Comparison of ENCODE assay signal across 8 cellular contexts in the genomic region with DNA sequence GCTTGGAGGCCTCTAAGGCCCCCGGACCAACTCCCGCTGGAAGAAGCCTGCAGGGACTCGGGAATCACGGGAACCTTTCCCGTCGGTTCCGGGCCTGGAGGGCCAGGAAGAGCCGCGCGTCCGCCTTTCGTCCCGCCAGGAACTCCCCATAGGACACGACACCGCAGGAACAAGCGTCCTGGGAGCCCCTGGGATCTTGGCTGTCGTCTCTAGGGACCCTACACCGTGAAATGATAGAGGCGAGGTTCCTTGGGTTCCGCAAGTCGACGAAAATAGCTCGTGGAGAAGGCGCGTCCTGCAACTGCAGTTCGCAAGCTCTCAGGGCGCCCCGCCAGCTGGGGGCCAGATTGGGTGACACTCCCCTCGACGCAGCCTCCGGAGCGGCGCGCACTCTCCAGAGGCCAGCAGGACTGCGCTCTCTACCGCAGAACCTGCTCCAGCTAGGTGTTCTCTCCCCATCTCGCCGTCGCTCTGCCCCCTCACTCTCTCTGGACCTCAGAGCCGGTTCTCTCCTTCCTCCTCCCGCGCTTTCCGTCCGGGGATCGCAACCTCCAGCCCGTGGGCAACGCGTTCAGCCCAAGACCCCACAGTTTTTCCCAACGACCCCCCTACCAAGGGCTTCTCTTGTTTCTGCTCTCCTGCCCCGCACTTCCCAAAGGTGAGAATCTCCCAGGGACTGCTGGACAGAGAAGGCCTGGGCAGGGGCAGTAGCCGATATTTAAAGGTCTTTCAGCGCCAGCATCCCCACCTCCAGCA. TPM values are rescaled to one million over a fixed set of nuclear protein-coding genes. Genes with fewer than 3 reads are reported as not detected.
DNase-seq lines count a peak whose midpoint lies in the region; ATAC-seq and TF ChIP-seq lines count a peak whose summit lies in the region.

No MANE protein-coding gene starts in this region.

- no peak overlapping the region for H2AK5ac ChIP-seq in trophoblast cell (ENCODE audit: low read length)

- H3K79me1 ChIP-seq in trophoblast cell (ENCODE audit: low read length) = peaks cover 39% of the 10 kb centered on the region

- peak overlapping the region; percentile 33 for H4K91ac ChIP-seq in trophoblast cell (ENCODE audit: low read depth, low read length)

- H4K12ac ChIP-seq in trophoblast cell (ENCODE audit: low read depth, low read length) = peak overlapping the region; percentile 2

- in situ Hi-C loops in Panc1 (cut with HindIII; ENCODE audit: low pct_unique_long_range_greater_than_20kb, low sequenced_read_pairs) = no loop called here

- peak overlapping the region; percentile 86 for H3K4me2 ChIP-seq in trophoblast cell (ENCODE audit: low read length)

- no peak overlapping the region for H3K23ac ChIP-seq in trophoblast cell (ENCODE audit: low read length)

- H3K4me1 ChIP-seq in Panc1 (ENCODE audit: control insufficient read depth, insufficient read depth, low read length) = 0 out of 2 replicates have a peak, but pooled peaks cover 3% of the 10 kb centered on the region
- H3K4me1 ChIP-seq in trophoblast cell (ENCODE audit: control insufficient read depth in 1 of 2, insufficient read depth in 2 of 2, low read length in 2 of 2) = peaks cover 11 to 28% of the 10 kb centered on the region in 2 experiments

- no peak for TF ChIP-seq CTCF in Panc1 (IDR thresholded peaks at IDR 0.05)
- TF ChIP-seq CTCF in fibroblast of pulmonary artery (IDR thresholded peaks at IDR 0.05; ENCODE audit: low read length, missing control alignments) = no peak

- WGBS in trophoblast cell (ENCODE audit: extremely low coverage, insufficient coverage, insufficient read length) = no CpG with 5 or more reads among the region's 52 CpGs

- peak overlapping the region; percentile 60 for H3K18ac ChIP-seq in trophoblast cell (ENCODE audit: low read length)

- ATAC-seq in Panc1 = peak; percentile 44; the same call in 1 of the 2 replicates

- DNase-seq in EH (ENCODE audit: low read depth) = peak; percentile 40
- no peak for DNase-seq in Panc1 (ENCODE audit: low read depth, low spot score)
- peak; percentile 18 for DNase-seq in fibroblast of pulmonary artery (ENCODE audit: low read depth)
- DNase-seq in trophoblast cell = no peak
- DNase-seq in SHP77 treated with DMSO at 0.1 percent for 48 hours (lab: John Stamatoyannopoulos, UW) = no peak
- DNase-seq in COLO829 (ENCODE audit: low spot score) = no peak
- DNase-seq in iPS-NIHi11 (ENCODE audit: low spot score) = no peak
- DNase-seq in GM19238 (ENCODE audit: insufficient read length, low spot score) = no peak

- H3K14ac ChIP-seq in trophoblast cell (ENCODE audit: low read length) = peak overlapping the region; percentile 46

- H3K79me2 ChIP-seq in trophoblast cell (ENCODE audit: control insufficient read depth, insufficient read depth, low read length, poor library complexity) = peaks cover 14% of the 10 kb centered on the region

- H2AFZ ChIP-seq in trophoblast cell (ENCODE audit: insufficient read depth, low read length, poor library complexity) = peak overlapping the region; percentile 50

- no peak overlapping the region for H2BK120ac ChIP-seq in trophoblast cell (ENCODE audit: insufficient read depth, low read length, poor library complexity)

- H3K4ac ChIP-seq in trophoblast cell (ENCODE audit: low read depth, low read length) = peak overlapping the region; percentile 72

- peak overlapping the region in 1 of 2 experiments; percentile 24; a peak in 1 of 4 replicates for H3K4me3 ChIP-seq in Panc1 (ENCODE audit: low read depth in 2 of 2, low read length in 2 of 2)
- peak overlapping the region; percentile 62 for H3K4me3 ChIP-seq in fibroblast of pulmonary artery (replicated peaks; ENCODE audit: low read depth, low read length)
- peak overlapping the region; percentile 73 for H3K4me3 ChIP-seq in trophoblast cell (ENCODE audit: low read depth, low read length)

- peaks cover 20% of the 10 kb centered on the region for H3K27me3 ChIP-seq in Panc1 (ENCODE audit: control insufficient read depth, insufficient read depth, low read length)
- no peaks in the 10 kb centered on the region for H3K27me3 ChIP-seq in trophoblast cell (ENCODE audit: insufficient read depth, low read length)

- peak overlapping the region; percentile 70 for H3K9ac ChIP-seq in trophoblast cell (ENCODE audit: low read length)

- H2BK5ac ChIP-seq in trophoblast cell (ENCODE audit: low read depth, low read length, poor library complexity) = peak overlapping the region; percentile 67

- POLR2A ChIA-PET in Panc1 (lab: Charles Lee) = no interaction called here

- CTCF ChIA-PET in Panc1 (lab: Charles Lee) = no interaction called here

- peak overlapping the region; percentile 1 for H2BK12ac ChIP-seq in trophoblast cell (ENCODE audit: low read length)

- H3K9me3 ChIP-seq in Panc1 (ENCODE audit: control insufficient read depth, insufficient read depth, low read depth, low read length) = no peaks in the 10 kb centered on the region
- no peaks in the 10 kb centered on the region for H3K9me3 ChIP-seq in trophoblast cell (ENCODE audit: insufficient read depth, low read depth, low read length)

- H3K27ac ChIP-seq in Panc1 (ENCODE audit: low read length) (no peak overlapping the region), trophoblast cell (ENCODE audit: low read depth, low read length) (peak overlapping the region; percentile 22)

- peaks cover 14% of the 10 kb centered on the region; the same call in 1 of the 2 replicates for H3K36me3 ChIP-seq in Panc1 (ENCODE audit: control insufficient read depth, insufficient read depth, low read length)
- H3K36me3 ChIP-seq in trophoblast cell (ENCODE audit: control insufficient read depth in 1 of 2, insufficient read depth in 2 of 2, low read length in 2 of 2) = peaks cover 0 to 3% of the 10 kb centered on the region in 2 experiments

- peak overlapping the region; percentile 11 for H4K8ac ChIP-seq in trophoblast cell (ENCODE audit: low read depth, low read length)

- no TSS peak for BruUV-seq in Panc1 (replicated peaks; lab: Mats Ljungman, UMichigan)

- intact Hi-C loops in Panc1 (cut with micrococcal nuclease; ENCODE audit: unreplicated experiment) = no loop called here

RNA-seq across cellular contexts. Expression of a gene that starts 0.8 kb away (rescaled TPM):
- total RNA-seq in Panc1 (2021; ENCODE audit: unreplicated experiment) = 0.87 TPM
- polyA plus RNA-seq in Panc1 (2012; ENCODE audit: insufficient read length) = 0.25 TPM
- polyA plus RNA-seq in trophoblast cell (2013) = 16.6 and 17.9 TPM in 2 replicates

Comparison
In these comparisons a context has a peak if more than half of its experiments do, and no peak if none do; other contexts are left out.
1. DNase-seq: peak in EH (single experiment) and fibroblast of pulmonary artery (single experiment); none in Panc1 (single experiment), trophoblast cell (0 of 2), SHP77 treated with DMSO at 0.1 percent for 48 hours (single experiment), COLO829 (single experiment), iPS-NIHi11 (single experiment) and GM19238 (single experiment).